ENCODE assay signal across 8 cellular contexts in the genomic region with DNA sequence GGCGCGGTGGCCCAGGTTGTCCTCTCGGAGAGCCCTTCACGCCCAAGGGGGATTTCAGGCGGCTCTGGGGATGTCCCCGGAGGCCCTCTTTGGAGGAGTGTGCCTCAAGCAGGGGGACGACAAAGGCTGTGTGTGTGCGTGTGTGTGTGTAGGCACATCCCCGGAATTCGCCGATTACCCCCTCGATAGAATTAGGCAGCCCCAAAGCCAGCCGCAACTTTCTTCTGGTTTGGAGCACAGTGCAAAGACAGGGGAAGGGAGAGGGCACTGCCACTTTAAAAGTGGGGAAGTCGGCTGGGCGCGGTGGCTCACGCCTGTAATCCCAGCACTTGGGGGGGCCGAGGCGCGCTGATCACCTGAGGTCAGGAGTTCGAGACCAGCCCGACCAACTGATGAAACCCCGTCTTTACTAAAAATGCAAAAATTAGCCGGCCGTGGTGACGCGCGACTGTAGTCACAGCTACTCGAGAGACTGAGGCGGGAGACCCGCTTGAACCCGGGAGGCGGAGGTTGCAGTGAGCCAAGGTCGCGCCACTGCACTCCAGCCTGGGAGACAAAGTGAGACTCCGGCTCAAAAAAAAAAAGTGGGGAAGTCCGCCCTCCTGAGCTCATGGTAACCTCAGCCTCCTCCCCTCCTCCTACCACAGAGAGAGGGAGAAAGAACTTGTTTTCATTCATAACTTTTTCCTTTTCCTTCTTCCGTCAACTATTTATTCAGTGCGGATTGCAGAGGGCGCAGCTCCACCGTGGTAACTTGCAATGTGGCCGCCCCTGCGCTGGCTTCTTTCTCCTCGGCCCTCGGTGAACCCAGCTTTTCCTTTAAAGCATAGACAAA. TPM values are rescaled to one million over a fixed set of nuclear protein-coding genes. Genes with fewer than 3 reads are reported as not detected.
DNase-seq lines count a peak whose midpoint lies in the region; ATAC-seq and TF ChIP-seq lines count a peak whose summit lies in the region.

No MANE protein-coding gene starts in this region.

- H3K56ac ChIP-seq in mesendoderm (ENCODE audit: low read length), result peak overlapping the region; percentile 94

- no peak overlapping the region for H4K5ac ChIP-seq in mesendoderm (ENCODE audit: low read length)

- H3K4me3 ChIP-seq in GM12864 (ENCODE audit: low read depth, low read length) (peak overlapping the region; percentile 50), mesendoderm (ENCODE audit: low read length) (peak overlapping the region; percentile 75)

- no CpG with 5 or more reads among the region's 45 CpGs for WGBS in mesendoderm (ENCODE audit: extremely low coverage, insufficient coverage, low lambda C conversion rate)

- POLR2A ChIA-PET in activated CD8-positive, alpha-beta T cell treated with anti-CD3 and anti-CD28 coated beads for 36 hours (lab: Charles Lee), result interaction anchor here (0.6 to 5.7 kb wide), 12 partner anchors 12 to 477 kb away, joined by 3 to 56 read pairs (median 3); partner anchors contain the start of gene NUDT6

- H2BK15ac ChIP-seq in mesendoderm (replicated peaks; ENCODE audit: low read depth), result no peak overlapping the region

- no peak overlapping the region for H3K23ac ChIP-seq in mesendoderm (ENCODE audit: low read length)

- peaks cover 30% of the 10 kb centered on the region for H3K4me1 Mint-ChIP-seq in activated CD8-positive, alpha-beta T cell treated with anti-CD3 and anti-CD28 coated beads for 36 hours (ENCODE audit: low read depth)

- H3K79me1 ChIP-seq in mesendoderm (ENCODE audit: low read length), result peaks cover 12% of the 10 kb centered on the region

- H3K27me3 Mint-ChIP-seq in activated CD8-positive, alpha-beta T cell treated with anti-CD3 and anti-CD28 coated beads for 36 hours, result no peaks in the 10 kb centered on the region

- peak overlapping the region; percentile 18 for H2BK120ac ChIP-seq in mesendoderm (ENCODE audit: low read depth, low read length)

- peak overlapping the region; percentile 48 for H2BK5ac ChIP-seq in mesendoderm (ENCODE audit: low read length)

- peak overlapping the region; percentile 78 for H3K27ac ChIP-seq in mesendoderm (ENCODE audit: low read depth, low read length)

- H3K27me3 ChIP-seq in mesendoderm (ENCODE audit: insufficient read depth, low read length, poor library complexity), result no peaks in the 10 kb centered on the region

- no peaks in the 10 kb centered on the region for H3K9me3 Mint-ChIP-seq in activated CD8-positive, alpha-beta T cell treated with anti-CD3 and anti-CD28 coated beads for 36 hours

- intact Hi-C loops in activated CD8-positive, alpha-beta T cell treated with anti-CD3 and anti-CD28 coated beads for 36 hours (cut with micrococcal nuclease), result loop anchor here (2.0 to 10.0 kb wide), 4 partner anchors 14 to 294 kb away; no protein-coding TSS in a partner anchor

- H2AK5ac ChIP-seq in mesendoderm (ENCODE audit: low read length), result no peak overlapping the region

- DNase-seq in GM12864 (ENCODE audit: low read depth), result no peak
- peak; percentile 45 for DNase-seq in NCI-H146 treated with DMSO at 0.1 percent for 48 hours (lab: John Stamatoyannopoulos, UW; ENCODE audit: unreplicated experiment)
- peak; percentile 89 for DNase-seq in activated CD8-positive, alpha-beta T cell treated with anti-CD3 and anti-CD28 coated beads for 36 hours
- DNase-seq in effector CD4-positive, alpha-beta T cell, result peak; percentile 32
- DNase-seq in mesendoderm, result peak; percentile 85
- peak; percentile 21 for DNase-seq in stimulated activated CD8-positive, alpha-beta memory T cell treated with anti-CD3 and anti-CD28 coated beads, Interleukin-7, amount 100 ng/mL, for 24 hours (ENCODE audit: low read depth)
- no peak for DNase-seq in occipital lobe (lab: John Stamatoyannopoulos, UW)

- peak overlapping the region; percentile 88 for H3K18ac ChIP-seq in mesendoderm (ENCODE audit: low read length)

- H3K4me1 ChIP-seq in mesendoderm (ENCODE audit: control insufficient read depth, low read depth, low read length), result no peaks in the 10 kb centered on the region

- peak; percentile 28 for ATAC-seq in HG02571 (IDR thresholded peaks at IDR 0.05; ENCODE audit: unreplicated experiment)
- peak; percentile 65 for ATAC-seq in activated CD8-positive, alpha-beta T cell treated with anti-CD3 and anti-CD28 coated beads for 36 hours

- H3K4ac ChIP-seq in mesendoderm (ENCODE audit: low read depth, low read length), result peak overlapping the region; percentile 58

- H3K27ac Mint-ChIP-seq in activated CD8-positive, alpha-beta T cell treated with anti-CD3 and anti-CD28 coated beads for 36 hours, result peak overlapping the region; percentile 96

- CTCF ChIA-PET in activated CD8-positive, alpha-beta T cell treated with anti-CD3 and anti-CD28 coated beads for 36 hours (lab: Charles Lee), result interaction anchor here (1.0 to 6.7 kb wide), 9 partner anchors 13 to 251 kb away, joined by 3 to 42 read pairs (median 4); no protein-coding TSS in a partner anchor

- H3K4me2 ChIP-seq in mesendoderm (ENCODE audit: low read length), result peak overlapping the region; percentile 70

- peaks cover 5% of the 10 kb centered on the region for H3K36me3 ChIP-seq in mesendoderm (ENCODE audit: control insufficient read depth, insufficient read depth, low read length)

- no peak overlapping the region for H4K8ac ChIP-seq in mesendoderm (ENCODE audit: low read depth, low read length)

- H3K36me3 Mint-ChIP-seq in activated CD8-positive, alpha-beta T cell treated with anti-CD3 and anti-CD28 coated beads for 36 hours (ENCODE audit: low read depth), result peaks cover 65% of the 10 kb centered on the region

- H3K9ac ChIP-seq in mesendoderm (ENCODE audit: low read length), result peak overlapping the region; percentile 76

- no peak for TF ChIP-seq CTCF in GM12864 (IDR thresholded peaks at IDR 0.05; ENCODE audit: low read depth, low read length, missing control alignments)
- TF ChIP-seq CTCF in activated CD8-positive, alpha-beta T cell treated with anti-CD3 and anti-CD28 coated beads for 36 hours (IDR thresholded peaks at IDR 0.05), result no peak

- H3K4me3 Mint-ChIP-seq in activated CD8-positive, alpha-beta T cell treated with anti-CD3 and anti-CD28 coated beads for 36 hours, result peak overlapping the region; percentile 98

- peaks cover 40% of the 10 kb centered on the region for H3K79me2 ChIP-seq in mesendoderm (ENCODE audit: control insufficient read depth, insufficient read depth, low read length)

RNA-seq across cellular contexts. Expression of gene SPRY1, which starts 2.4 kb away (rescaled TPM):
- 100 to 1,000 TPM; 137 to 144 TPM for total RNA-seq in activated CD8-positive, alpha-beta T cell treated with anti-CD3 and anti-CD28 coated beads for 36 hours
- 30.5 TPM for polyA plus RNA-seq in mesendoderm (2013, experiment 1 of 2)
- 33.4 TPM for polyA plus RNA-seq in mesendoderm (2013, experiment 2 of 2)
- total RNA-seq in occipital lobe, result 12.9 TPM

Comparison
In these comparisons a context has a peak if more than half of its experiments do, and no peak if none do; other contexts are left out.
1. DNase-seq: peak in NCI-H146 treated with DMSO at 0.1 percent for 48 hours (single experiment), activated CD8-positive, alpha-beta T cell treated with anti-CD3 and anti-CD28 coated beads for 36 hours (single experiment), effector CD4-positive, alpha-beta T cell (single experiment), mesendoderm (single experiment) and stimulated activated CD8-positive, alpha-beta memory T cell treated with anti-CD3 and anti-CD28 coated beads, Interleukin-7, amount 100 ng/mL, for 24 hours (single experiment); none in GM12864 (single experiment) and occipital lobe (single experiment).